In the genomic region with DNA sequence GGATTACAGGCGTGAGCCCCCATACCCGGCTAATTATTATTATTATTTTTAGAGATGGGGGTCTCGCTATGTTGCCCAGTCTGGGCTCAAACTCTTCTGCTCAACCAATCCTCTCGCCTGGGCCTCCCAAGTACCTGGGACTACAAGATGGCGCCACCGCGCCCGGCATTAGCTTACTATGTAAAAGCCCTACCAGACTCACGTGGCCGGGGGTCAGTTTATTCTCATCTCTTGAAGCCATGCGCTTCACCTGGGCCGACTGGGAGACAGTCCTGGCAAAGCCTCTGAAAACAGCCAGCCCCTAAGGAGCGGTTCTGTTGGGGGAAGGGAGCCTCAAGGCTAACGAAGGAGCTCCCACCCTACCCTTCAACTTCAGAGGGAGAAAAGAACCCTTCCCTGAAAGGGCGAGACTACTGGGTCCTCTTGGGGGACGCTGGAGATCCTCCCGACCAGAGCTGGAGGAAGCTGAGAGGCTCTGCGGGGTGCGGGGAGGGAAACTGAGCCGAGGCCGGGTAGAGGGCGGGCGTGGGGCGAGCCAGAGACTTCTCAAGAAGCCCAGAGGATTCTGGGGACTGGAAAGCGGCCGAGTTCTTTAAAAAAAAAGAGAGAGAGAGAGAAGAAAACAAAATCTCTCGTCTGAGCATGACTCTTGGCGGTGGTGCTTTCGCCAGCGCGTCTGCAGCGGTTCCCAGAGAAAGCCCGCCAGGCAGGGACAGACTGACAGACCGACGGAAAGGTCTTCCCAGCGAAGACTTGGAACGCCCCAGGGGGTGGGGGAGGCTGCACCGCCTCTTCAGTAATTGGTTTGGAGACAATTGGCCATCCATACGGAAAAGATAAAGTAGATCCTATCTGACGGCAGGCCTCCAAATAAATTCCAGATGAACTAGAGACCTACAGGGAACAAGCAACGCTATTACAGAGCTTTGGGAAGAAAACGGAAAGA, we compare ENCODE assay signal across 2 cellular contexts.
TF ChIP-seq lines count a peak whose summit lies in the region.

No MANE protein-coding gene starts in this region.

TF ChIP-seq in GM12878, 131 proteins besides CTCF, POLR2A, EP300 and RAD21:
- TF ChIP-seq KLF5 (IDR thresholded peaks at IDR 0.05; ENCODE audit: partially characterized antibody), result no peak
- no peak for TF ChIP-seq ETV6 (conservative IDR thresholded peaks at IDR 0.05 in 1 of 2, IDR thresholded peaks at IDR 0.05 in 1 of 2; ENCODE audit: borderline replicate concordance in 1 of 2, low read depth in 1 of 2)
- TF ChIP-seq NR2C2 (IDR thresholded peaks at IDR 0.05; ENCODE audit: borderline replicate concordance, control insufficient read depth, insufficient read length, low read depth), result no peak
- TF ChIP-seq, protein P1, sequence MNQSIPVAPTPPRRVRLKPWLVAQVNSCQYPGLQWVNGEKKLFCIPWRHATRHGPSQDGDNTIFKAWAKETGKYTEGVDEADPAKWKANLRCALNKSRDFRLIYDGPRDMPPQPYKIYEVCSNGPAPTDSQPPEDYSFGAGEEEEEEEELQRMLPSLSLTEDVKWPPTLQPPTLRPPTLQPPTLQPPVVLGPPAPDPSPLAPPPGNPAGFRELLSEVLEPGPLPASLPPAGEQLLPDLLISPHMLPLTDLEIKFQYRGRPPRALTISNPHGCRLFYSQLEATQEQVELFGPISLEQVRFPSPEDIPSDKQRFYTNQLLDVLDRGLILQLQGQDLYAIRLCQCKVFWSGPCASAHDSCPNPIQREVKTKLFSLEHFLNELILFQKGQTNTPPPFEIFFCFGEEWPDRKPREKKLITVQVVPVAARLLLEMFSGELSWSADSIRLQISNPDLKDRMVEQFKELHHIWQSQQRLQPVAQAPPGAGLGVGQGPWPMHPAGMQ (IDR thresholded peaks at IDR 0.05; ENCODE audit: borderline replicate concordance), result no peak

TF ChIP-seq in GM12891, 5 proteins besides CTCF, POLR2A, EP300 and RAD21:
- no peak for TF ChIP-seq POU2F2 (IDR thresholded peaks at IDR 0.05; ENCODE audit: low read depth, low read length)
- TF ChIP-seq POLR2AphosphoS5 (IDR thresholded peaks at IDR 0.05; ENCODE audit: low read depth, low read length), result no peak
- TF ChIP-seq SPI1 (IDR thresholded peaks at IDR 0.05; ENCODE audit: low read depth, low read length), result no peak
- no peak for TF ChIP-seq TAF1 (IDR thresholded peaks at IDR 0.05; ENCODE audit: low read depth, low read length)
- TF ChIP-seq PAX5 (IDR thresholded peaks at IDR 0.05; ENCODE audit: insufficient read depth, low read length, severe bottlenecking), result no peak
